ENCODE assay signal across 1 cellular context in genomic region chr10:122348951-122349361, GRCh38.
TF ChIP-seq lines count a peak whose summit lies in the region.

No MANE protein-coding gene starts in this region.

TF ChIP-seq in GM23338, 12 proteins besides CTCF, POLR2A, EP300 and RAD21 (continued from another document):
- TF ChIP-seq ZNF462 (CRISPR knock-in tag; IDR thresholded peaks at IDR 0.05) (no peak), CREB1 (CRISPR knock-in tag; IDR thresholded peaks at IDR 0.05; ENCODE audit: low read depth) (no peak), ZNF114 (CRISPR knock-in tag; IDR thresholded peaks at IDR 0.05) (no peak), JUNB (IDR thresholded peaks at IDR 0.05; ENCODE audit: unreplicated experiment) (no peak), EZH2 (IDR thresholded peaks at IDR 0.05; ENCODE audit: low read depth, unreplicated experiment) (no peak), POLR2AphosphoS5 (IDR thresholded peaks at IDR 0.05; ENCODE audit: low read depth) (no peak), NANOG (IDR thresholded peaks at IDR 0.05; ENCODE audit: borderline replicate concordance) (no peak), STAT1 (IDR thresholded peaks at IDR 0.05; ENCODE audit: unreplicated experiment) (no peak), EZH2phosphoT487 (IDR thresholded peaks at IDR 0.05; ENCODE audit: unreplicated experiment) (no peak), ZNF331 (CRISPR knock-in tag; IDR thresholded peaks at IDR 0.05; ENCODE audit: low read depth) (no peak)
- TF ChIP-seq, protein P1, sequence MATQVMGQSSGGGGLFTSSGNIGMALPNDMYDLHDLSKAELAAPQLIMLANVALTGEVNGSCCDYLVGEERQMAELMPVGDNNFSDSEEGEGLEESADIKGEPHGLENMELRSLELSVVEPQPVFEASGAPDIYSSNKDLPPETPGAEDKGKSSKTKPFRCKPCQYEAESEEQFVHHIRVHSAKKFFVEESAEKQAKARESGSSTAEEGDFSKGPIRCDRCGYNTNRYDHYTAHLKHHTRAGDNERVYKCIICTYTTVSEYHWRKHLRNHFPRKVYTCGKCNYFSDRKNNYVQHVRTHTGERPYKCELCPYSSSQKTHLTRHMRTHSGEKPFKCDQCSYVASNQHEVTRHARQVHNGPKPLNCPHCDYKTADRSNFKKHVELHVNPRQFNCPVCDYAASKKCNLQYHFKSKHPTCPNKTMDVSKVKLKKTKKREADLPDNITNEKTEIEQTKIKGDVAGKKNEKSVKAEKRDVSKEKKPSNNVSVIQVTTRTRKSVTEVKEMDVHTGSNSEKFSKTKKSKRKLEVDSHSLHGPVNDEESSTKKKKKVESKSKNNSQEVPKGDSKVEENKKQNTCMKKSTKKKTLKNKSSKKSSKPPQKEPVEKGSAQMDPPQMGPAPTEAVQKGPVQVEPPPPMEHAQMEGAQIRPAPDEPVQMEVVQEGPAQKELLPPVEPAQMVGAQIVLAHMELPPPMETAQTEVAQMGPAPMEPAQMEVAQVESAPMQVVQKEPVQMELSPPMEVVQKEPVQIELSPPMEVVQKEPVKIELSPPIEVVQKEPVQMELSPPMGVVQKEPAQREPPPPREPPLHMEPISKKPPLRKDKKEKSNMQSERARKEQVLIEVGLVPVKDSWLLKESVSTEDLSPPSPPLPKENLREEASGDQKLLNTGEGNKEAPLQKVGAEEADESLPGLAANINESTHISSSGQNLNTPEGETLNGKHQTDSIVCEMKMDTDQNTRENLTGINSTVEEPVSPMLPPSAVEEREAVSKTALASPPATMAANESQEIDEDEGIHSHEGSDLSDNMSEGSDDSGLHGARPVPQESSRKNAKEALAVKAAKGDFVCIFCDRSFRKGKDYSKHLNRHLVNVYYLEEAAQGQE (IDR thresholded peaks at IDR 0.05; ENCODE audit: unreplicated experiment), result no peak
